ENCODE assay signal across 14 cellular contexts in the genomic region with DNA sequence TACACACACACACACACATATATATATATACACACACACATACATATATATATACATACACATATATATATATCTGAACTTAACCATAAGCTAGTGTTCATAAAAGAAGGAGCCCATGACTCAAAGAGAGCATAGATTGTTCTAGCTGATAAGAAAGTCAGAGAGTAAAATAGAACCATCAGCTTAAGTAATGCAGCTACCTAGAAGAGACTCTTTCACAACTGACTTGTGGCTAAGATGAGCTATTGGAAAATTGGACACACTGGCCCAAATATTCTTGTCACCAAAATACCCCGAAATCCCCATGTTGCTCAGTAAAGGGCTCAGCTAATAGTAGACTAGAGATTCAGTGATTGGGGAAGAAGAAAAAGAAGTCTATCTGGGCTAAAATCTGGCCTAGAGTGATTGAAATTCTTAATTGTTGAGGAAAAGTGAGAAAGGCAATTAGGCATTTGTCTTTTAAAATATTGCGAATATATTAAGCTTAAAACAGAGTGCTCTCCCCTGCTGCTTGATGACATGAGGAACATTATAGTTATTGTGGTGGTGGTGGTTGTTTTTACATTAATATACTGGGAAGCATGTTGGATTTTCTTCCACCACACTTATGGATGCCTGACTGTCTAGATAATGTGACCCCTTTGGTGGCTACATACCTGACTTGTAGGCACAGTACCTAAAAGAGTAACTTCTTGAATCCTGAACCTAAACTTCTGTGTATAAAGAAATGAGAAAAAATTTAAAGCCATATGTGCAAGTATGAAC.
DNase-seq lines count a peak whose midpoint lies in the region; ATAC-seq and TF ChIP-seq lines count a peak whose summit lies in the region.
"Had no signal": no experiment of that assay in that cellular context is flagged by ENCODE, and none has a peak within 500 bp of the region (broad histone marks: within the 10 kb centered on the region; RNA-seq: fewer than 3 reads in every experiment).

No MANE protein-coding gene starts in this region.

- peak overlapping the region; percentile 93 to 97 for H3K4me3 Mint-ChIP-seq in effector memory CD8-positive, alpha-beta T cell
- H3K4me3 Mint-ChIP-seq: GM23338, WTC11 had no signal

- peak overlapping the region; percentile 95 for H3K4me2 ChIP-seq in BLaER1
- peak overlapping the region; percentile 70 for H3K4me2 ChIP-seq in SU-DHL-6 (ENCODE audit: low read depth, low read length, poor library complexity, severe bottlenecking)
- H3K4me2 ChIP-seq: GM23338 had no signal

- no peaks in the 10 kb centered on the region for H3K27me3 ChIP-seq in BLaER1
- no peaks in the 10 kb centered on the region for H3K27me3 ChIP-seq in SU-DHL-6 (ENCODE audit: low read length)
- H3K27me3 ChIP-seq: SJCRH30 had no signal

- peaks cover 47% of the 10 kb centered on the region for H3K36me3 Mint-ChIP-seq in effector memory CD8-positive, alpha-beta T cell (ENCODE audit: insufficient read depth)
- H3K36me3 Mint-ChIP-seq: WTC11 had no signal

- H3K9me3 ChIP-seq in BLaER1 (no peaks in the 10 kb centered on the region), SU-DHL-6 (ENCODE audit: insufficient read depth, low read length) (no peaks in the 10 kb centered on the region)
- H3K9me3 ChIP-seq: SJCRH30 had no signal

- no peak overlapping the region for H2AFZ ChIP-seq in SU-DHL-6 (ENCODE audit: low read depth, low read length, severe bottlenecking)
- H2AFZ ChIP-seq: GM23338 had no signal

- H4K20me1 ChIP-seq in BLaER1 (peaks cover 21% of the 10 kb centered on the region; the same call in 1 of the 2 replicates), SU-DHL-6 (ENCODE audit: low read depth, low read length) (no peaks in the 10 kb centered on the region)

- no peak overlapping the region; the same call in 1 of the 2 replicates for H3K9ac ChIP-seq in BLaER1
- no peak overlapping the region for H3K9ac ChIP-seq in SU-DHL-6 (ENCODE audit: low read length)

- peak; percentile 43 for ATAC-seq in effector memory CD8-positive, alpha-beta T cell (replicated peaks)
- no peak for ATAC-seq in GM21723 (IDR thresholded peaks at IDR 0.05; ENCODE audit: unreplicated experiment)
- ATAC-seq: GM23338, WTC11 had no signal

- no peak for DNase-seq in effector memory CD8-positive, alpha-beta T cell
- DNase-seq in NCI-H510A (lab: John Stamatoyannopoulos, UW) (no peak), GM19238 (ENCODE audit: insufficient read length, low spot score) (no peak), NCI-H446 (lab: John Stamatoyannopoulos, UW) (no peak)
- DNase-seq: islet precursor cell, NCI-H1105 treated with DMSO at 0.1 percent for 48 hours, NCI-H526 had no signal

- no peaks in the 10 kb centered on the region for H3K9me2 ChIP-seq in SU-DHL-6 (replicated peaks; ENCODE audit: insufficient read depth, low read length)

- H3K79me2 ChIP-seq in SU-DHL-6 (ENCODE audit: insufficient read depth, low read length): peaks cover 68% of the 10 kb centered on the region

- H3K27me3 Mint-ChIP-seq in effector memory CD8-positive, alpha-beta T cell: no peaks in the 10 kb centered on the region

- H3K27ac ChIP-seq in BLaER1: peak overlapping the region; percentile 90
- H3K27ac ChIP-seq in SU-DHL-6 (ENCODE audit: low read depth, low read length): peak overlapping the region; percentile 82
- H3K27ac ChIP-seq: SJCRH30 had no signal

- H3K27ac Mint-ChIP-seq in effector memory CD8-positive, alpha-beta T cell: peak overlapping the region; percentile 86 to 98
- H3K27ac Mint-ChIP-seq: GM23338, WTC11 had no signal

- no peak for TF ChIP-seq CTCF in SU-DHL-6 (IDR thresholded peaks at IDR 0.05; ENCODE audit: insufficient read depth, low read length, poor library complexity, severe bottlenecking)

- peaks cover 62 to 74% of the 10 kb centered on the region in 2 donors for H3K4me1 Mint-ChIP-seq in effector memory CD8-positive, alpha-beta T cell (ENCODE audit: low read depth in 2 of 2)

- H3F3A ChIP-seq in SU-DHL-6 (ENCODE audit: insufficient read depth): peaks cover 11% of the 10 kb centered on the region

- H3K4me3 ChIP-seq in BLaER1 (peak overlapping the region; percentile 72; the same call in 1 of the 2 replicates), GM08714 (ENCODE audit: low read length) (peak overlapping the region; percentile 50; the same call in 1 of the 2 replicates), SU-DHL-6 (ENCODE audit: insufficient read depth, low read length, poor library complexity, severe bottlenecking) (peak overlapping the region; percentile 8)
- H3K4me3 ChIP-seq: GM23338, SJCRH30 had no signal

- H3K36me3 ChIP-seq in BLaER1 (peaks cover 67% of the 10 kb centered on the region), SU-DHL-6 (ENCODE audit: low read length) (no peaks in the 10 kb centered on the region; the same call in 1 of the 2 replicates)
- H3K36me3 ChIP-seq: SJCRH30 had no signal

- no peaks in the 10 kb centered on the region for H3K9me3 Mint-ChIP-seq in effector memory CD8-positive, alpha-beta T cell
- H3K9me3 Mint-ChIP-seq: GM23338, WTC11 had no signal

- peaks cover 91% of the 10 kb centered on the region for H3K4me1 ChIP-seq in BLaER1

Comparison
In these comparisons a context has a peak if more than half of its experiments do, and no peak if none do; other contexts are left out.
1. H3K4me3 ChIP-seq: peak in every context shown above with its lines; median percentile 72 in BLaER1; 50 in GM08714; 8 in SU-DHL-6.